9 cellular contexts compared by ENCODE assay signal in the genomic region with DNA sequence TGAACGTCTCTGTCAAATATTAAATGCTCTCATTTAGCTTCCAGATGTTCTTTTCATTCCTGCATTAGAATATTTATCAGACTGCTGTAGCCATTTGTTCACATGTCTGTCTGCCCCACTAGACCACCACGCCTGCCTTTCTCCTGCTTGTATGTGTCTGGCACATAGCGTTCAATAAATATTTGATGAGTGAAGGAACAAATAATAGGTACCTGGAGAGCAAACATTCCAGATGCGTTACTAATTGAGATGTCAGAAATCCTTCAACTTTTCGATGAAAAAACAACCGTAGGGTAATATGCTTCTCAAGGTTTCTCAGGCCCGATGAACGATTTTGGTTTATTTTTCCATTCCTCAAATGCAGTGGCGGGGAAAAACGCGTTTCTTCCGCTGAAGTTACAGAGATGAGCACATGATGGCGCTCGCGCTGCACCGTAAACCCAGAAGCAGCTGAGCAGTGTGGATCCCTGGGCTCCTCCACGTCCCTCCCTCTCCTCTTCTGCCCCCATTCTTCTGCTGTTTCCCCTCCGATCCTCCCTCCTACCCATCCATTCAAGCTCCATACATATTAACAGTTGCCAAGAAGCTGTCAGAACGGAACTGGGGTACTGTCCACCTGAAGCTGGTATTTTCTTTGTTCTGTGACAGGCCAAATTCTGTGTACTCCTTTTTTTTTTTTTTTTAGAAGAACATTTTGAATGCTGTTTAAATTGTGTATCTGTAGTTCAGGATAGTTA.
DNase-seq lines count a peak whose midpoint lies in the region; ATAC-seq and TF ChIP-seq lines count a peak whose summit lies in the region.
"Had no signal": no experiment of that assay in that cellular context is flagged by ENCODE, and none has a peak within 500 bp of the region (broad histone marks: within the 10 kb centered on the region; RNA-seq: fewer than 3 reads in every experiment).

No MANE protein-coding gene starts in this region.

- no peaks in the 10 kb centered on the region for H3K27me3 Mint-ChIP-seq in activated CD4-positive, alpha-beta memory T cell treated with anti-CD3 and anti-CD28 coated beads for 36 hours
- H3K27me3 Mint-ChIP-seq in activated CD4-positive, alpha-beta memory T cell treated with anti-CD3 and anti-CD28 coated beads, Interleukin-2, amount 10 ng/mL, durations not matched to agents 7 days and 5 days: no peaks in the 10 kb centered on the region
- no peaks in the 10 kb centered on the region for H3K27me3 Mint-ChIP-seq in CD4-positive, alpha-beta T cell

- H3K27ac Mint-ChIP-seq in activated CD4-positive, alpha-beta memory T cell treated with anti-CD3 and anti-CD28 coated beads for 36 hours: no peak overlapping the region
- no peak overlapping the region for H3K27ac Mint-ChIP-seq in activated CD4-positive, alpha-beta memory T cell treated with anti-CD3 and anti-CD28 coated beads, Interleukin-2, amount 10 ng/mL, durations not matched to agents 7 days and 5 days
- H3K27ac Mint-ChIP-seq in CD4-positive, alpha-beta T cell: no peak overlapping the region
- H3K27ac Mint-ChIP-seq: activated naive CD4-positive, alpha-beta T cell treated with anti-CD3 and anti-CD28 coated beads, Interleukin-2, amount 50 U/mL, for 72 hours had no signal

- peak; percentile 92 for TF ChIP-seq CTCF in RWPE2 (IDR thresholded peaks at IDR 0.05; ENCODE audit: poor library complexity, severe bottlenecking)
- TF ChIP-seq CTCF in CD4-positive, alpha-beta T cell (IDR thresholded peaks at IDR 0.05): no peak

- peaks cover 17% of the 10 kb centered on the region for H3K9me3 Mint-ChIP-seq in activated CD4-positive, alpha-beta memory T cell treated with anti-CD3 and anti-CD28 coated beads for 36 hours
- H3K9me3 Mint-ChIP-seq in activated CD4-positive, alpha-beta memory T cell treated with anti-CD3 and anti-CD28 coated beads, Interleukin-2, amount 10 ng/mL, durations not matched to agents 7 days and 5 days: peaks cover 2% of the 10 kb centered on the region
- H3K9me3 Mint-ChIP-seq in CD4-positive, alpha-beta T cell: peaks cover 8% of the 10 kb centered on the region

- CTCF ChIA-PET in activated CD4-positive, alpha-beta memory T cell treated with anti-CD3 and anti-CD28 coated beads for 36 hours (lab: Charles Lee): interaction anchor here (0.6 to 1.8 kb wide), 2 partner anchors 1271 to 1319 kb away, joined by 3 to 5 read pairs; no protein-coding TSS in a partner anchor
- CTCF ChIA-PET in activated CD4-positive, alpha-beta memory T cell treated with anti-CD3 and anti-CD28 coated beads, Interleukin-2, amount 10 ng/mL, durations not matched to agents 7 days and 5 days (lab: Charles Lee): no interaction called here
- CTCF ChIA-PET in CD4-positive, alpha-beta T cell (lab: Charles Lee): no interaction called here

- H3K4me3 Mint-ChIP-seq in activated CD4-positive, alpha-beta memory T cell treated with anti-CD3 and anti-CD28 coated beads for 36 hours: no peak overlapping the region
- H3K4me3 Mint-ChIP-seq in activated CD4-positive, alpha-beta memory T cell treated with anti-CD3 and anti-CD28 coated beads, Interleukin-2, amount 10 ng/mL, durations not matched to agents 7 days and 5 days: no peak overlapping the region
- no peak overlapping the region for H3K4me3 Mint-ChIP-seq in CD4-positive, alpha-beta T cell

- no peaks in the 10 kb centered on the region for H3K36me3 ChIP-seq in RWPE2 (ENCODE audit: low read depth)
- no peaks in the 10 kb centered on the region for H3K36me3 ChIP-seq in mucosa of stomach (ENCODE audit: control insufficient read depth, insufficient read depth, low read length)

- H3K4me1 ChIP-seq in RWPE2 (ENCODE audit: insufficient read depth, poor library complexity, severe bottlenecking) (no peaks in the 10 kb centered on the region), mucosa of stomach (ENCODE audit: control insufficient read depth, insufficient read depth, low read length) (no peaks in the 10 kb centered on the region)

- peak overlapping the region; percentile 38 for H3K9ac ChIP-seq in mucosa of stomach (ENCODE audit: low read length)

- POLR2A ChIA-PET in activated CD4-positive, alpha-beta memory T cell treated with anti-CD3 and anti-CD28 coated beads for 36 hours (lab: Charles Lee): no interaction called here
- POLR2A ChIA-PET in activated CD4-positive, alpha-beta memory T cell treated with anti-CD3 and anti-CD28 coated beads, Interleukin-2, amount 10 ng/mL, durations not matched to agents 7 days and 5 days (lab: Charles Lee): no interaction called here
- POLR2A ChIA-PET in CD4-positive, alpha-beta T cell (lab: Charles Lee): no interaction called here

- peak overlapping the region; percentile 11 for H3K27ac ChIP-seq in RWPE2 (ENCODE audit: poor library complexity, severe bottlenecking)
- no peak overlapping the region for H3K27ac ChIP-seq in CD4-positive, alpha-beta T cell (ENCODE audit: low read depth, low read length)

- H3K9me3 ChIP-seq in RWPE2 (ENCODE audit: severe bottlenecking) (no peaks in the 10 kb centered on the region), mucosa of stomach (ENCODE audit: control insufficient read depth, low read length) (no peaks in the 10 kb centered on the region)
- no peaks in the 10 kb centered on the region for H3K9me3 ChIP-seq in CD4-positive, alpha-beta T cell (ENCODE audit: control insufficient read depth, low read length)

- H3K36me3 Mint-ChIP-seq in activated CD4-positive, alpha-beta memory T cell treated with anti-CD3 and anti-CD28 coated beads for 36 hours: no peaks in the 10 kb centered on the region
- no peaks in the 10 kb centered on the region for H3K36me3 Mint-ChIP-seq in activated CD4-positive, alpha-beta memory T cell treated with anti-CD3 and anti-CD28 coated beads, Interleukin-2, amount 10 ng/mL, durations not matched to agents 7 days and 5 days (ENCODE audit: low read depth)
- no peaks in the 10 kb centered on the region for H3K36me3 Mint-ChIP-seq in CD4-positive, alpha-beta T cell (ENCODE audit: low read depth)

- peak; percentile 79 for ATAC-seq in RWPE2 (ENCODE audit: low read depth)
- ATAC-seq in esophagus mucosa: peak; percentile 79
- ATAC-seq in HG02884 (IDR thresholded peaks at IDR 0.05; ENCODE audit: unreplicated experiment): no peak
- no peak for ATAC-seq in CD4-positive, alpha-beta T cell (ENCODE audit: poor library complexity)
- ATAC-seq: activated naive CD4-positive, alpha-beta T cell treated with anti-CD3 and anti-CD28 coated beads, Interleukin-2, amount 50 U/mL, for 72 hours had no signal

- no peaks in the 10 kb centered on the region for H3K27me3 ChIP-seq in RWPE2 (ENCODE audit: insufficient read depth, poor library complexity, severe bottlenecking)
- no peaks in the 10 kb centered on the region for H3K27me3 ChIP-seq in mucosa of stomach (ENCODE audit: control insufficient read depth, insufficient read depth, low read length)
- no peaks in the 10 kb centered on the region for H3K27me3 ChIP-seq in CD4-positive, alpha-beta T cell (ENCODE audit: control insufficient read depth, insufficient read depth, low read length)

- no peaks in the 10 kb centered on the region for H3K4me1 Mint-ChIP-seq in activated CD4-positive, alpha-beta memory T cell treated with anti-CD3 and anti-CD28 coated beads for 36 hours (ENCODE audit: low read depth)
- H3K4me1 Mint-ChIP-seq in activated CD4-positive, alpha-beta memory T cell treated with anti-CD3 and anti-CD28 coated beads, Interleukin-2, amount 10 ng/mL, durations not matched to agents 7 days and 5 days: no peaks in the 10 kb centered on the region
- no peaks in the 10 kb centered on the region for H3K4me1 Mint-ChIP-seq in CD4-positive, alpha-beta T cell (ENCODE audit: low read depth)

- intact Hi-C loops in activated CD4-positive, alpha-beta memory T cell treated with anti-CD3 and anti-CD28 coated beads for 36 hours (cut with micrococcal nuclease): no loop called here
- intact Hi-C loops in CD4-positive, alpha-beta T cell (cut with DNase I, micrococcal nuclease): no loop called here

- H3K4me3 ChIP-seq in RWPE2 (ENCODE audit: severe bottlenecking) (no peak overlapping the region), mucosa of stomach (ENCODE audit: low read length) (peak overlapping the region; percentile 24)

- peak; percentile 12 for DNase-seq in activated CD4-positive, alpha-beta memory T cell treated with anti-CD3 and anti-CD28 coated beads for 36 hours
- DNase-seq in activated CD4-positive, alpha-beta memory T cell treated with anti-CD3 and anti-CD28 coated beads, Interleukin-2, amount 10 ng/mL, durations not matched to agents 7 days and 5 days: no peak
- DNase-seq in M059J (ENCODE audit: low read depth) (peak; percentile 54), RWPE2 (ENCODE audit: low spot score) (no peak)
- no peak for DNase-seq in CD4-positive, alpha-beta T cell

Comparison
In these comparisons a context has a peak if more than half of its experiments do, and no peak if none do; other contexts are left out.
1. DNase-seq: peak in activated CD4-positive, alpha-beta memory T cell treated with anti-CD3 and anti-CD28 coated beads for 36 hours (single experiment) and M059J (single experiment); none in activated CD4-positive, alpha-beta memory T cell treated with anti-CD3 and anti-CD28 coated beads, Interleukin-2, amount 10 ng/mL, durations not matched to agents 7 days and 5 days (single experiment), RWPE2 (single experiment) and CD4-positive, alpha-beta T cell (0 of 10).
2. ATAC-seq: peak in RWPE2 (single experiment) and esophagus mucosa (single experiment); none in HG02884 (single experiment) and CD4-positive, alpha-beta T cell (single experiment).